8 cellular contexts compared by ENCODE assay signal in genomic region chr2:213065583-213066444, GRCh38.
DNase-seq lines count a peak whose midpoint lies in the region; ATAC-seq and TF ChIP-seq lines count a peak whose summit lies in the region.

No MANE protein-coding gene starts in this region.

- H3K4me3 Mint-ChIP-seq in effector memory CD8-positive, alpha-beta T cell, result peak overlapping the region; percentile 60 to 86
- H3K4me3 Mint-ChIP-seq in nephron progenitor cell, result no peak overlapping the region

- no peaks in the 10 kb centered on the region for H3K9me3 Mint-ChIP-seq in effector memory CD8-positive, alpha-beta T cell
- H3K9me3 Mint-ChIP-seq in nephron progenitor cell, result no peaks in the 10 kb centered on the region

- peak overlapping the region; percentile 69 to 89 for H3K27ac Mint-ChIP-seq in effector memory CD8-positive, alpha-beta T cell
- no peak overlapping the region for H3K27ac Mint-ChIP-seq in nephron progenitor cell

- ATAC-seq in GM21528 (IDR thresholded peaks at IDR 0.05; ENCODE audit: low FRiP score, unreplicated experiment), result peak; percentile 71
- peak; percentile 81 for ATAC-seq in effector memory CD8-positive, alpha-beta T cell (replicated peaks)
- no peak for ATAC-seq in HG03460 (IDR thresholded peaks at IDR 0.05; ENCODE audit: unreplicated experiment)

- DNase-seq in DMS 273 (lab: John Stamatoyannopoulos, UW; ENCODE audit: unreplicated experiment) (peak; percentile 82), NCI-H510A treated with DMSO at 0.1 percent for 48 hours (lab: John Stamatoyannopoulos, UW) (peak; percentile 82), nephron progenitor cell (peak; percentile 15), occipital lobe (lab: John Stamatoyannopoulos, UW) (no peak), RPMI8226 (no peak)
- peak in 2 of 3 experiments; percentile 7 to 10 for DNase-seq in effector memory CD8-positive, alpha-beta T cell

- no peak for TF ChIP-seq CTCF in nephron progenitor cell (IDR thresholded peaks at IDR 0.05)

- H3K27me3 Mint-ChIP-seq in effector memory CD8-positive, alpha-beta T cell, result no peaks in the 10 kb centered on the region
- no peaks in the 10 kb centered on the region for H3K27me3 Mint-ChIP-seq in nephron progenitor cell (ENCODE audit: low read depth, poor library complexity)

- peaks cover 32 to 37% of the 10 kb centered on the region in 2 donors for H3K4me1 Mint-ChIP-seq in effector memory CD8-positive, alpha-beta T cell (ENCODE audit: low read depth in 2 of 2)
- H3K4me1 Mint-ChIP-seq in nephron progenitor cell, result peaks cover 7% of the 10 kb centered on the region

- no peaks in the 10 kb centered on the region for H3K36me3 Mint-ChIP-seq in effector memory CD8-positive, alpha-beta T cell (ENCODE audit: insufficient read depth)
- H3K36me3 Mint-ChIP-seq in nephron progenitor cell (ENCODE audit: low read depth), result no peaks in the 10 kb centered on the region

Comparison
In these comparisons a context has a peak if more than half of its experiments do, and no peak if none do; other contexts are left out.
1. DNase-seq: peak in DMS 273 (single experiment), NCI-H510A treated with DMSO at 0.1 percent for 48 hours (single experiment), effector memory CD8-positive, alpha-beta T cell (2 of 3) and nephron progenitor cell (single experiment); none in occipital lobe (single experiment) and RPMI8226 (single experiment).